Comparison of ENCODE assay signal across 1 cellular context in genomic region chr17:44219126-44219635, GRCh38.
TF ChIP-seq lines count a peak whose summit lies in the region.

No MANE protein-coding gene starts in this region.

TF ChIP-seq in HepG2, 621 proteins besides CTCF, POLR2A, EP300 and RAD21 (continued from another document):
- no peak for TF ChIP-seq ZNF788 (CRISPR knock-in tag; IDR thresholded peaks at IDR 0.05; ENCODE audit: borderline replicate concordance)
- no peak for TF ChIP-seq ZMYM2 (CRISPR knock-in tag; IDR thresholded peaks at IDR 0.05)
- TF ChIP-seq SKI (IDR thresholded peaks at IDR 0.05; ENCODE audit: partially characterized antibody), result peak; percentile 49
- no peak for TF ChIP-seq IKZF1 (IDR thresholded peaks at IDR 0.05)
- TF ChIP-seq MXD3 (CRISPR knock-in tag; IDR thresholded peaks at IDR 0.05), result peak; percentile 43; the same call in 1 of the 2 replicates
- no peak for TF ChIP-seq GRHL1 (CRISPR knock-in tag; conservative IDR thresholded peaks at IDR 0.05)
